In the genomic region with DNA sequence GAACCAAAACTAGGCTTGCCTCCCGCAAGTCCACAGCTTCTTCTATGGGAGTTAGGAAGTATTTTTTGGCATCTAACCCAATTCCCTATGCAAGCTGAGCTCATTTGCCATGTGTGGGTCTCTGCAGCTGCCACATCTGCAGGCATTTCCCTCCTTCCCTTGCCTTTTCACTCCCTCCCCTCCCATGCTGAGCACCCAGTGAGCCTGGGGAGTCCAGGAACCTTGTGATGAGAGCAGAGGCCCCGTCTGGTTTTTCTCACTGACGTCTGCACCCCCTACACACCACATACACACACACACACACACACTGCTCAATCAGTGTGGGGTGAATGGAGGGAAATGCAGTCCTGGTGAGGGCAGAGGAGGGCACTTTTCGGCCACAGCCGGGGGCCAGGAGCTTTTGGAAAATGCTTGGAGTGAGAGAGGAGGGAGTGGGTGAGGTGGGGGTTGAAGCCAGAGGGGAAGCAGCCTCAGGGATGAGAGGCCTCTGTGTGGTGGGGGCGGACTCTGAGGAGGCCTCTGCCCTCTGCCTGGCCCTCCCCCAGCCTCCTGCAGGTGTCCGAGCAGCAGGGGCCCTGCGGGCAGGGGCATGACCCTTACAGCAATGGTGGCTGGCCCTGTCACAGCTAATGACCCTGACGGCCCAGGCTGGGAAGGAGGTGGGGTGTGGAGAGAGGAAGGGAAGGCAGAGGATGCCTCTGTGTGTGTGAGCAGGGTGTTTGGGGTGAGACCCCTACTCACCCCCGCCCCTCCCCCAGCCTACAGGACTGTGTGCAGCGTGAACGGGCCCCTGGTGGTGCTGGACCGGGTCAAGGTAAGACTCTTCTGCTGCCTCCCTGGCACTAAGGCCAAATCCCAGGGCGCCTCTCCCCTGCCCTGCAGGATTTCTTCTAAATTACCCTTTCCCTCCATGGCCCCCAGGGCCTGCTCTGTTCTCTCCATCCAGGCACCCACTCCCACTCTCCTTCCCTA, we compare ENCODE assay signal across 26 cellular contexts. TPM values are rescaled to one million over a fixed set of nuclear protein-coding genes. Genes with fewer than 3 reads are reported as not detected.
A peak's percentile ranks its signal among the peaks of the same experiment; 100 is the strongest.
DNase-seq lines count a peak whose midpoint lies in the region; ATAC-seq and TF ChIP-seq lines count a peak whose summit lies in the region.
"Had no signal": no experiment of that assay in that cellular context is flagged by ENCODE, and none has a peak within 500 bp of the region (broad histone marks: within the 10 kb centered on the region; RNA-seq: fewer than 3 reads in every experiment).

No MANE protein-coding gene starts in this region.

- H3K9me3 ChIP-seq in upper lobe of right lung, result no peaks in the 10 kb centered on the region
- H3K9me3 ChIP-seq: lower lobe of right lung, MG63, prostate gland, thyroid gland had no signal

- H3K27me3 Mint-ChIP-seq in natural killer cell treated with Interleukin-12 subunit alpha and Interleukin-12 subunit beta and Interleukin-15 and Interleukin-18, amount 100 ng/mL, for 72 hours, result peaks cover 9 to 17% of the 10 kb centered on the region in 2 donors

- no peak for ATAC-seq in natural killer cell treated with Interleukin-12 subunit alpha and Interleukin-12 subunit beta and Interleukin-15 and Interleukin-18, amount 100 ng/mL, for 72 hours
- ATAC-seq in upper lobe of right lung, result no peak
- ATAC-seq: lower lobe of right lung had no signal

- H3K4me1 ChIP-seq in upper lobe of right lung, result no peaks in the 10 kb centered on the region
- H3K4me1 ChIP-seq: prostate gland had no signal

- H3K36me3 ChIP-seq in upper lobe of right lung, result no peaks in the 10 kb centered on the region
- H3K36me3 ChIP-seq: lower lobe of right lung, MG63, prostate gland, thyroid gland had no signal

- DNase-seq in activated effector memory CD4-positive, alpha-beta T cell treated with anti-CD3 and anti-CD28 coated beads, Interleukin-2, amount 50 U/mL, for 16 hours, result peak; percentile 48
- DNase-seq in activated effector memory CD4-positive, alpha-beta T cell treated with Interleukin-2 at 50 U/mL for 16 hours, result no peak
- DNase-seq in coronary artery (ENCODE audit: low spot score) (peak; percentile 70), upper lobe of right lung (peak; percentile 37), NCI-H345 (lab: John Stamatoyannopoulos, UW) (no peak), NOMO-1 treated with DMSO at 0.1 percent for 48 hours (lab: John Stamatoyannopoulos, UW; ENCODE audit: unreplicated experiment) (no peak), NCI-H82 treated with DMSO at 0.1 percent for 48 hours (lab: John Stamatoyannopoulos, UW; ENCODE audit: unreplicated experiment) (no peak)
- peak; percentile 42 for DNase-seq in natural killer cell treated with Interleukin-12 subunit alpha and Interleukin-12 subunit beta and Interleukin-15 and Interleukin-18, amount 100 ng/mL, for 72 hours (ENCODE audit: low spot score)
- DNase-seq: activated CD4-positive, alpha-beta T cell treated with anti-CD3 and anti-CD28 coated beads, Interleukin-2, amount 10 ng/mL, durations not matched to agents 7 days and 5 days; activated naive CD4-positive, alpha-beta T cell treated with anti-CD3 and anti-CD28 coated beads, Interleukin-2, amount 50 U/mL, for 16 hours; CD4-positive, CD25-positive, alpha-beta regulatory T cell; DMS53; glutamatergic neuron; GOT3; lower lobe of right lung; MG63; naive B cell; NCI-H1436 treated with DMSO at 0.1 percent for 48 hours; NK-92 treated with Interleukin-12 subunit alpha and Interleukin-12 subunit beta, amount 100 ng/mL, for 24 hours; RPMI8226; thyroid gland had no signal

- no peak overlapping the region for H3K4me3 Mint-ChIP-seq in natural killer cell treated with Interleukin-12 subunit alpha and Interleukin-12 subunit beta and Interleukin-15 and Interleukin-18, amount 100 ng/mL, for 72 hours
- H3K4me3 Mint-ChIP-seq: activated CD4-positive, alpha-beta T cell treated with anti-CD3 and anti-CD28 coated beads, Interleukin-2, amount 10 ng/mL, durations not matched to agents 7 days and 5 days; brain; CD4-positive, CD25-positive, alpha-beta regulatory T cell; dendritic cell treated with granulocyte-macrophage colony-stimulating factor and Interleukin-4, amounts not matched to agents 40 ng/mL and 50 ng/mL, for 4 days; IgD-negative memory B cell; naive B cell had no signal

- intact Hi-C loops in upper lobe of right lung (cut with DNase I), result loop anchor here (10.0 kb wide), 1 partner anchor 68 kb away; no protein-coding TSS in a partner anchor

- TF ChIP-seq CTCF in coronary artery (IDR thresholded peaks at IDR 0.05) (no peak), upper lobe of right lung (IDR thresholded peaks at IDR 0.05) (no peak)

- H3K36me3 Mint-ChIP-seq in natural killer cell treated with Interleukin-12 subunit alpha and Interleukin-12 subunit beta and Interleukin-15 and Interleukin-18, amount 100 ng/mL, for 72 hours, result no peaks in the 10 kb centered on the region
- H3K36me3 Mint-ChIP-seq: brain; CD4-positive, CD25-positive, alpha-beta regulatory T cell; naive B cell had no signal

- H3K27ac ChIP-seq in coronary artery (no peak overlapping the region), upper lobe of right lung (no peak overlapping the region)
- H3K27ac ChIP-seq: epithelial cell of prostate, lower lobe of right lung, prostate gland, thyroid gland had no signal

- H3K27me3 ChIP-seq in upper lobe of right lung, result no peaks in the 10 kb centered on the region
- H3K27me3 ChIP-seq: MG63, thyroid gland had no signal

- no peak overlapping the region for H3K4me3 ChIP-seq in coronary artery
- H3K4me3 ChIP-seq in upper lobe of right lung, result no peak overlapping the region
- H3K4me3 ChIP-seq: lower lobe of right lung, MG63, prostate gland, thyroid gland had no signal

- no peak overlapping the region for H3K27ac Mint-ChIP-seq in natural killer cell treated with Interleukin-12 subunit alpha and Interleukin-12 subunit beta and Interleukin-15 and Interleukin-18, amount 100 ng/mL, for 72 hours
- H3K27ac Mint-ChIP-seq: activated CD4-positive, alpha-beta T cell treated with anti-CD3 and anti-CD28 coated beads, Interleukin-2, amount 10 ng/mL, durations not matched to agents 7 days and 5 days; CD4-positive, CD25-positive, alpha-beta regulatory T cell; dendritic cell treated with granulocyte-macrophage colony-stimulating factor and Interleukin-4, amounts not matched to agents 40 ng/mL and 50 ng/mL, for 4 days; IgD-negative memory B cell had no signal

- H3K4me1 Mint-ChIP-seq in natural killer cell treated with Interleukin-12 subunit alpha and Interleukin-12 subunit beta and Interleukin-15 and Interleukin-18, amount 100 ng/mL, for 72 hours (ENCODE audit: low read depth in 2 of 2), result peaks cover 18 to 21% of the 10 kb centered on the region in 2 donors

- no peaks in the 10 kb centered on the region for H3K9me3 Mint-ChIP-seq in natural killer cell treated with Interleukin-12 subunit alpha and Interleukin-12 subunit beta and Interleukin-15 and Interleukin-18, amount 100 ng/mL, for 72 hours
- H3K9me3 Mint-ChIP-seq: activated CD4-positive, alpha-beta T cell treated with anti-CD3 and anti-CD28 coated beads, Interleukin-2, amount 10 ng/mL, durations not matched to agents 7 days and 5 days; brain; CD4-positive, CD25-positive, alpha-beta regulatory T cell; dendritic cell treated with granulocyte-macrophage colony-stimulating factor and Interleukin-4, amounts not matched to agents 40 ng/mL and 50 ng/mL, for 4 days; IgD-negative memory B cell had no signal

RNA-seq across cellular contexts. Expression of a gene that starts 7.5 kb away (rescaled TPM):
- total RNA-seq in natural killer cell treated with Interleukin-12 subunit alpha and Interleukin-12 subunit beta and Interleukin-15 and Interleukin-18, amount 100 ng/mL, for 72 hours, result 1 to 10 TPM; 6.5 to 7.2 TPM
- total RNA-seq in upper lobe of right lung, result 2.1 TPM
- total RNA-seq: activated CD4-positive, alpha-beta T cell treated with anti-CD3 and anti-CD28 coated beads, Interleukin-2, amount 10 ng/mL, durations not matched to agents 7 days and 5 days; CD4-positive, CD25-positive, alpha-beta regulatory T cell; thyroid gland had no signal

RNA-seq across cellular contexts. Expression of a gene that starts 35.2 kb away (rescaled TPM):
- total RNA-seq in natural killer cell treated with Interleukin-12 subunit alpha and Interleukin-12 subunit beta and Interleukin-15 and Interleukin-18, amount 100 ng/mL, for 72 hours, result under 1 TPM in 1 of 2 donors, not detected in 1; 0.88 TPM
- 0.38 TPM for total RNA-seq in upper lobe of right lung

RNA-seq across cellular contexts. Expression of a gene that starts 42.8 kb away (rescaled TPM):
- total RNA-seq in natural killer cell treated with Interleukin-12 subunit alpha and Interleukin-12 subunit beta and Interleukin-15 and Interleukin-18, amount 100 ng/mL, for 72 hours, result 10 to 100 TPM in 1 of 2 donors, 1 to 10 TPM in 1; 8.4 to 15.8 TPM
- total RNA-seq in upper lobe of right lung, result 0.93 TPM
- total RNA-seq: activated CD4-positive, alpha-beta T cell treated with anti-CD3 and anti-CD28 coated beads, Interleukin-2, amount 10 ng/mL, durations not matched to agents 7 days and 5 days; CD4-positive, CD25-positive, alpha-beta regulatory T cell; lower lobe of right lung had no signal

RNA-seq across cellular contexts. Expression of a gene that starts 51.5 kb away (rescaled TPM):
- 10 to 100 TPM; 76.0 to 83.5 TPM for total RNA-seq in natural killer cell treated with Interleukin-12 subunit alpha and Interleukin-12 subunit beta and Interleukin-15 and Interleukin-18, amount 100 ng/mL, for 72 hours
- total RNA-seq in upper lobe of right lung, result 63.1 TPM

Comparison
In these comparisons a context has a peak if more than half of its experiments do, and no peak if none do; other contexts are left out.
1. DNase-seq: peak in activated effector memory CD4-positive, alpha-beta T cell treated with anti-CD3 and anti-CD28 coated beads, Interleukin-2, amount 50 U/mL, for 16 hours (single experiment), coronary artery (single experiment), natural killer cell treated with Interleukin-12 subunit alpha and Interleukin-12 subunit beta and Interleukin-15 and Interleukin-18, amount 100 ng/mL, for 72 hours (single experiment) and upper lobe of right lung (single experiment); none in activated effector memory CD4-positive, alpha-beta T cell treated with Interleukin-2 at 50 U/mL for 16 hours (single experiment), NCI-H345 (single experiment), NOMO-1 treated with DMSO at 0.1 percent for 48 hours (single experiment) and NCI-H82 treated with DMSO at 0.1 percent for 48 hours (single experiment).